ENCODE assay signal across 35 cellular contexts in genomic region chr19:40472516-40472915, GRCh38. TPM values are rescaled to one million over a fixed set of nuclear protein-coding genes. Genes with fewer than 3 reads are reported as not detected.
DNase-seq lines count a peak whose midpoint lies in the region; ATAC-seq, FAIRE-seq and TF ChIP-seq lines count a peak whose summit lies in the region.
"Had no signal": no experiment of that assay in that cellular context is flagged by ENCODE, and none has a peak within 500 bp of the region (broad histone marks: within the 10 kb centered on the region; RNA-seq: fewer than 3 reads in every experiment).

No MANE protein-coding gene starts in this region.

- H2BK120ac ChIP-seq in H1 (replicated peaks; ENCODE audit: low read depth, low read length) = no peak overlapping the region
- no peak overlapping the region for H2BK120ac ChIP-seq in neuronal stem cell (ENCODE audit: low read depth, low read length)

- intact Hi-C loops in Right ventricle myocardium superior (cut with DNase I) = no loop called here
- intact Hi-C loops in heart left ventricle (cut with DNase I) = no loop called here

- H3K79me2 ChIP-seq in H1 (ENCODE audit: control insufficient read depth in 1 of 2, insufficient read depth in 2 of 2, low read length in 2 of 2) = no peaks in the 10 kb centered on the region

- H3K14ac ChIP-seq in H1 (ENCODE audit: insufficient read length) = no peak overlapping the region
- no peak overlapping the region for H3K14ac ChIP-seq in neuronal stem cell (ENCODE audit: low read length)

- H3K4me1 ChIP-seq in heart left ventricle (peaks cover 0 to 5% (median 0%) of the 10 kb centered on the region in 12 donors), H1 (replicated peaks in 1 of 4; ENCODE audit: control insufficient read depth in 3 of 4, insufficient read depth in 4 of 4, low read length in 3 of 4) (no peaks in the 10 kb centered on the region), neuronal stem cell (ENCODE audit: control insufficient read depth in 2 of 2, insufficient read depth in 1 of 2, low read depth in 1 of 2, low read length in 2 of 2) (no peaks in the 10 kb centered on the region)
- H3K4me1 ChIP-seq: A549, BE2C, BLaER1, Caco-2 had no signal

- H3K4me3 ChIP-seq in heart left ventricle (no peak overlapping the region), H7 (ENCODE audit: insufficient read depth, low read depth, low read length) (no peak overlapping the region), H1 (ENCODE audit: extremely low read depth in 1 of 4, insufficient read depth in 2 of 4, low read depth in 3 of 4, low read length in 4 of 4) (no peak overlapping the region), neuronal stem cell (ENCODE audit: low read length in 2 of 2) (no peak overlapping the region)
- H3K4me3 ChIP-seq: A549; BLaER1; BLaER1 treated with 17β-estradiol and CSF1 and Interleukin-3, amounts not matched to agents 10 nM and 100 nM had no signal

- H2BK20ac ChIP-seq in H1 (ENCODE audit: low read length) = no peak overlapping the region

- H4K8ac ChIP-seq in H1 (ENCODE audit: extremely low read depth, insufficient read depth, low read length) (peak overlapping the region; percentile 80; the same call in 1 of the 2 replicates), neuronal stem cell (ENCODE audit: low read depth, low read length) (no peak overlapping the region)

- DNase-seq in Right ventricle myocardium superior (peak; percentile 14), heart left ventricle (no peak), H7 (peak; percentile 26), H1 (ENCODE audit: low read depth in 1 of 2, low spot score in 2 of 2) (no peak), neuronal stem cell (ENCODE audit: low spot score) (no peak), C1 segment of cervical spinal cord (lab: John Stamatoyannopoulos, UW) (no peak), NCI-H2196 (lab: John Stamatoyannopoulos, UW; ENCODE audit: unreplicated experiment) (no peak), hypothalamus (lab: John Stamatoyannopoulos, UW) (no peak)
- DNase-seq: 8988T; ACHN; AML-193; BE2C; Caco-2; Calu3; CD4-positive, alpha-beta memory T cell; CD4-positive, alpha-beta T cell; CD4-positive, CD25-positive, alpha-beta regulatory T cell; CD8-positive, alpha-beta memory T cell; CD8-positive, alpha-beta T cell; COR-L47; DMS 273 treated with DMSO at 0.1 percent for 48 hours; DMS153; DMS53; DMS79; DMS79 treated with DMSO at 0.1 percent for 48 hours; DND-41; EL had no signal

- H3K4ac ChIP-seq in H1 (replicated peaks; ENCODE audit: insufficient read length, low read depth, low read length) (no peak overlapping the region), neuronal stem cell (ENCODE audit: low read length) (no peak overlapping the region)

- no peak for FAIRE-seq in H1 (lab: Jason Lieb, UNC)
- FAIRE-seq: A204.1, A549, D721Med had no signal

- H3K56ac ChIP-seq in H1 (replicated peaks; ENCODE audit: insufficient read length, low read depth, low read length) = no peak overlapping the region

- H3K36me3 ChIP-seq in heart left ventricle = no peaks in the 10 kb centered on the region
- H3K36me3 ChIP-seq in H7 (replicated peaks; ENCODE audit: control insufficient read depth, insufficient read depth, low read length) = no peaks in the 10 kb centered on the region
- H3K36me3 ChIP-seq in H1 (ENCODE audit: control insufficient read depth in 2 of 4, insufficient read depth in 4 of 4, low read length in 3 of 4) = no peaks in the 10 kb centered on the region
- no peaks in the 10 kb centered on the region for H3K36me3 ChIP-seq in neuronal stem cell (replicated peaks in 1 of 2; ENCODE audit: control insufficient read depth in 2 of 2, insufficient read depth in 2 of 2, low read length in 2 of 2)
- H3K36me3 ChIP-seq: BE2C; BLaER1; BLaER1 treated with 17β-estradiol and CSF1 and Interleukin-3, amounts not matched to agents 10 nM and 100 nM had no signal

- H3K18ac ChIP-seq in H1 (ENCODE audit: extremely low read depth, low read length) (no peak overlapping the region), neuronal stem cell (ENCODE audit: low read length) (no peak overlapping the region)

- no peak overlapping the region for H2BK5ac ChIP-seq in H1 (ENCODE audit: low read depth, low read length)
- H2BK5ac ChIP-seq in neuronal stem cell (ENCODE audit: low read length) = no peak overlapping the region

- H2BK12ac ChIP-seq in H1 (ENCODE audit: low read depth, low read length) (no peak overlapping the region), neuronal stem cell (ENCODE audit: low read length) (peak overlapping the region; percentile 58)

- H3K79me1 ChIP-seq in H1 (ENCODE audit: low read depth, low read length) (no peaks in the 10 kb centered on the region), neuronal stem cell (ENCODE audit: low read depth, low read length) (no peaks in the 10 kb centered on the region)

- H4K20me1 ChIP-seq in H1 (replicated peaks in 1 of 2; ENCODE audit: control insufficient read depth in 1 of 2, insufficient read depth in 2 of 2, low read length in 2 of 2) = no peaks in the 10 kb centered on the region
- H4K20me1 ChIP-seq: BLaER1; BLaER1 treated with 17β-estradiol and CSF1 and Interleukin-3, amounts not matched to agents 10 nM and 100 nM had no signal

- CTCF ChIA-PET in H1 (lab: Charles Lee; ENCODE audit: partially characterized antibody) = no interaction called here

- no peak for TF ChIP-seq CTCF in heart left ventricle (IDR thresholded peaks at IDR 0.05)
- no peak for TF ChIP-seq CTCF in H1 (IDR thresholded peaks at IDR 0.05; ENCODE audit: control extremely low read depth in 1 of 3, insufficient read depth in 1 of 3, low read depth in 1 of 3, low read length in 3 of 3)

- H2AK5ac ChIP-seq in H1 (ENCODE audit: low read depth, low read length) (no peak overlapping the region), neuronal stem cell (ENCODE audit: low read depth, low read length) (no peak overlapping the region)

- no peaks in the 10 kb centered on the region for H3K9me3 ChIP-seq in heart left ventricle
- no peaks in the 10 kb centered on the region for H3K9me3 ChIP-seq in H1 (ENCODE audit: insufficient read depth in 2 of 2, low read depth in 1 of 2, low read length in 1 of 2)
- H3K9me3 ChIP-seq in neuronal stem cell (replicated peaks in 1 of 2; ENCODE audit: control insufficient read depth in 2 of 2, insufficient read depth in 1 of 2, low read depth in 1 of 2, low read length in 2 of 2) = no peaks in the 10 kb centered on the region
- H3K9me3 ChIP-seq: A549; BE2C; BLaER1; BLaER1 treated with 17β-estradiol and CSF1 and Interleukin-3, amounts not matched to agents 10 nM and 100 nM; Caco-2 had no signal

- no peak for TF ChIP-seq EP300 in H1 (IDR thresholded peaks at IDR 0.05; ENCODE audit: borderline replicate concordance in 1 of 2, low read depth in 2 of 2, low read length in 2 of 2)

- no peak for ATAC-seq in Right ventricle myocardium superior (ENCODE audit: poor library complexity)
- ATAC-seq in heart left ventricle = no peak
- ATAC-seq: CD8-positive, alpha-beta T cell had no signal

- no peak overlapping the region for H4K91ac ChIP-seq in H1 (replicated peaks; ENCODE audit: insufficient read length, low read length)
- H4K91ac ChIP-seq in neuronal stem cell (ENCODE audit: low read depth, low read length, poor library complexity) = no peak overlapping the region

- WGBS in heart left ventricle, 4 donors = 88 to 96% (median 94%) methylated on average over 13 of the region's 13 CpGs
- WGBS in H1 (ENCODE audit: extremely low coverage in 1 of 2, insufficient coverage in 1 of 2, insufficient read length in 1 of 2, insufficient replicate concordance in 2 of 2, low coverage in 1 of 2, low lambda C conversion rate in 2 of 2, missing lambda C conversion rate in 1 of 2), 2 experiments = 98% methylated on average over 6 of the region's 13 CpGs; no CpG with 5 or more reads in 1 of the 2 experiments
- WGBS in neuronal stem cell (ENCODE audit: extremely low coverage in 2 of 2, insufficient read length in 2 of 2, insufficient replicate concordance in 1 of 2), 2 donors = no CpG with 5 or more reads among the region's 13 CpGs

- peaks cover 0 to 3% (median 0%) of the 10 kb centered on the region in 9 donors for H3K27me3 ChIP-seq in heart left ventricle
- peaks cover 12% of the 10 kb centered on the region for H3K27me3 ChIP-seq in H7 (ENCODE audit: control insufficient read depth, insufficient read depth, low read length)
- H3K27me3 ChIP-seq in H1 (replicated peaks in 1 of 4; ENCODE audit: control insufficient read depth in 3 of 4, extremely low read depth in 1 of 4, insufficient read depth in 3 of 4, low read length in 3 of 4) = peaks cover 3 to 13% (median 7%) of the 10 kb centered on the region in 4 experiments
- H3K27me3 ChIP-seq in neuronal stem cell (ENCODE audit: control insufficient read depth in 3 of 3, insufficient read depth in 3 of 3, low read depth in 1 of 3, low read length in 3 of 3) = peaks cover 2 to 20% (median 12%) of the 10 kb centered on the region in 3 experiments
- H3K27me3 ChIP-seq: BLaER1 had no signal

- no peak for TF ChIP-seq RAD21 in H1 (IDR thresholded peaks at IDR 0.05 in 1 of 2, conservative IDR thresholded peaks at IDR 0.05 in 1 of 2; ENCODE audit: low read depth in 2 of 2, low read length in 2 of 2)

- POLR2A ChIA-PET in H1 (lab: Charles Lee; ENCODE audit: partially characterized antibody) = no interaction called here

- H3K4me2 ChIP-seq in H1 (ENCODE audit: insufficient read depth in 1 of 2, low read depth in 2 of 2, low read length in 2 of 2) = no peak overlapping the region
- no peak overlapping the region for H3K4me2 ChIP-seq in neuronal stem cell (ENCODE audit: insufficient read depth, low read length, poor library complexity, severe bottlenecking)
- H3K4me2 ChIP-seq: A549; BLaER1; BLaER1 treated with 17β-estradiol and CSF1 and Interleukin-3, amounts not matched to agents 10 nM and 100 nM had no signal

- no peaks in the 10 kb centered on the region for H3K23me2 ChIP-seq in H1 (ENCODE audit: low read depth, low read length)

- H3K9ac ChIP-seq in H1 (replicated peaks in 1 of 4; ENCODE audit: extremely low read depth in 1 of 4, low read depth in 3 of 4, low read length in 3 of 4) (no peak overlapping the region), neuronal stem cell (ENCODE audit: low read depth, low read length, poor library complexity) (peak overlapping the region; percentile 44)
- H3K9ac ChIP-seq: BLaER1; BLaER1 treated with 17β-estradiol and CSF1 and Interleukin-3, amounts not matched to agents 10 nM and 100 nM had no signal

- H2AFZ ChIP-seq in H1 (ENCODE audit: low read length) (no peak overlapping the region; the same call in 1 of the 2 replicates), neuronal stem cell (ENCODE audit: low read length) (no peak overlapping the region)

- H3K23ac ChIP-seq in H1 (ENCODE audit: insufficient read length) (no peak overlapping the region), neuronal stem cell (ENCODE audit: low read depth, low read length, poor library complexity) (no peak overlapping the region)

- H4K5ac ChIP-seq in H1 (ENCODE audit: insufficient read length, low read depth, low read length) = no peak overlapping the region

- no peak overlapping the region for H2BK15ac ChIP-seq in H1 (ENCODE audit: low read length)
- no peak overlapping the region for H2BK15ac ChIP-seq in neuronal stem cell (ENCODE audit: low read length)

- no peak for TF ChIP-seq POLR2A in heart left ventricle (IDR thresholded peaks at IDR 0.05)
- no peak for TF ChIP-seq POLR2A in H1 (IDR thresholded peaks at IDR 0.05; ENCODE audit: control extremely low read depth in 1 of 2, low read depth in 2 of 2, low read length in 2 of 2)

- H3K27ac ChIP-seq in heart left ventricle (no peak overlapping the region), H1 (ENCODE audit: low read depth, low read length) (no peak overlapping the region), neuronal stem cell (replicated peaks; ENCODE audit: low read length) (no peak overlapping the region)
- H3K27ac ChIP-seq: 22Rv1; A549; BLaER1; BLaER1 treated with 17β-estradiol and CSF1 and Interleukin-3, amounts not matched to agents 10 nM and 100 nM; C4-2B had no signal

RNA-seq across cellular contexts. Expression of gene SPTBN4, which starts 5.7 kb away (rescaled TPM):
- total RNA-seq in Right ventricle myocardium superior (4.5 TPM), heart left ventricle (1 to 10 TPM; 1.9 to 8.7 (median 4.2) TPM)
- polyA plus RNA-seq in heart left ventricle (1 to 10 TPM; 2.3 to 5.4 TPM), H1 (2011; rRNA removed) (3.0 and 4.7 TPM in 2 replicates)
- 0.78 and 1.1 TPM in 2 replicates for total RNA-seq in H7 (2014; rRNA removed; shearing (Covaris generic))
- 1.9 and 3.4 TPM in 2 replicates for total RNA-seq in H1 (2021; fragmentation: NEBNext Ultra II Directional; extraction: Animal tissue kit (Norgen Biotek cat#: 25700))
- 5.7 TPM for polyA plus RNA-seq in H1 (2011; cell fraction: cytosol; rRNA removed)
- polyA plus RNA-seq in H1 (2011; cell fraction: nucleus; rRNA removed) = 6.7 TPM
- polyA plus RNA-seq in H1 (2012, experiment 1 of 2) = 3.3 to 7.4 TPM (median 5.5 TPM) in 4 replicates
- 2.0 TPM for polyA plus RNA-seq in H1 (2012, experiment 2 of 2)
- 2.4 TPM for polyA plus RNA-seq in H1 (2013, experiment 1 of 2)
- 1.8 TPM for polyA plus RNA-seq in H1 (2013, experiment 2 of 2)
- 1.3 and 2.0 TPM in 2 replicates for polyA minus RNA-seq in H1 (2011; rRNA and poly(A)+ RNA removed)
- polyA minus RNA-seq in H1 (2011; cell fraction: cytosol; rRNA and poly(A)+ RNA removed) = 1.8 TPM
- polyA minus RNA-seq in H1 (2011; cell fraction: nucleus; rRNA and poly(A)+ RNA removed) = 1.6 TPM
- 1.4 TPM for polyA plus RNA-seq in neuronal stem cell (2013, experiment 1 of 2)
- 2.0 TPM for polyA plus RNA-seq in neuronal stem cell (2013, experiment 2 of 2)
- total RNA-seq: CD4-positive, CD25-positive, alpha-beta regulatory T cell had no signal
- polyA plus RNA-seq: CD14-positive monocyte; CD4-positive, CD25-positive, alpha-beta regulatory T cell; CD8-positive, alpha-beta memory T cell had no signal

RNA-seq across cellular contexts. Expression of gene BLVRB, which starts 7.0 kb away (rescaled TPM):
- total RNA-seq in Right ventricle myocardium superior = 117 TPM
- total RNA-seq in heart left ventricle = 100 to 1,000 TPM in 5 of 9 donors, 10 to 100 TPM in 4; 76.3 to 330 (median 100) TPM
- 100 to 1,000 TPM; 115 to 164 TPM for polyA plus RNA-seq in heart left ventricle
- total RNA-seq in H7 (2014; rRNA removed; shearing (Covaris generic)) = 43.6 and 53.8 TPM in 2 replicates
- total RNA-seq in H1 (2021; fragmentation: NEBNext Ultra II Directional; extraction: Animal tissue kit (Norgen Biotek cat#: 25700)) = 28.7 and 32.3 TPM in 2 replicates
- polyA plus RNA-seq in H1 (2011; rRNA removed) = 182 and 196 TPM in 2 replicates
- 134 TPM for polyA plus RNA-seq in H1 (2011; cell fraction: cytosol; rRNA removed)
- polyA plus RNA-seq in H1 (2011; cell fraction: nucleus; rRNA removed) = 82.5 TPM
- polyA plus RNA-seq in H1 (2012, experiment 1 of 2) = 36.4 to 73.2 TPM (median 66.2 TPM) in 4 replicates
- polyA plus RNA-seq in H1 (2012, experiment 2 of 2) = 60.9 TPM
- 43.5 TPM for polyA plus RNA-seq in H1 (2013, experiment 1 of 2)
- polyA plus RNA-seq in H1 (2013, experiment 2 of 2) = 41.3 TPM
- 37.7 and 38.8 TPM in 2 replicates for polyA minus RNA-seq in H1 (2011; rRNA and poly(A)+ RNA removed)
- polyA minus RNA-seq in H1 (2011; cell fraction: cytosol; rRNA and poly(A)+ RNA removed) = 41.1 TPM
- 29.0 TPM for polyA minus RNA-seq in H1 (2011; cell fraction: nucleus; rRNA and poly(A)+ RNA removed)
- polyA plus RNA-seq in neuronal stem cell (2013, experiment 1 of 2) = 25.7 TPM
- polyA plus RNA-seq in neuronal stem cell (2013, experiment 2 of 2) = 25.5 TPM

RNA-seq across cellular contexts. Expression of gene SERTAD3, which starts 28.4 kb away (rescaled TPM):
- total RNA-seq in Right ventricle myocardium superior (22.7 TPM), heart left ventricle (10 to 100 TPM; 17.6 to 38.7 (median 26.0) TPM)
- polyA plus RNA-seq in heart left ventricle (10 to 100 TPM; 23.2 to 36.9 TPM), H1 (2011; rRNA removed) (15.1 and 23.5 TPM in 2 replicates)
- total RNA-seq in H7 (2014; rRNA removed; shearing (Covaris generic)) = 26.0 and 29.9 TPM in 2 replicates
- total RNA-seq in H1 (2021; fragmentation: NEBNext Ultra II Directional; extraction: Animal tissue kit (Norgen Biotek cat#: 25700)) = 32.1 and 33.4 TPM in 2 replicates
- polyA plus RNA-seq in H1 (2011; cell fraction: cytosol; rRNA removed) = 14.4 TPM
- polyA plus RNA-seq in H1 (2011; cell fraction: nucleus; rRNA removed) = 17.5 TPM
- 19.0 to 27.4 TPM (median 21.0 TPM) in 4 replicates for polyA plus RNA-seq in H1 (2012, experiment 1 of 2)
- 29.2 TPM for polyA plus RNA-seq in H1 (2012, experiment 2 of 2)
- polyA plus RNA-seq in H1 (2013, experiment 1 of 2) = 11.0 TPM
- polyA plus RNA-seq in H1 (2013, experiment 2 of 2) = 10.4 TPM
- polyA minus RNA-seq in H1 (2011; rRNA and poly(A)+ RNA removed) = 18.8 and 25.3 TPM in 2 replicates
- polyA minus RNA-seq in H1 (2011; cell fraction: cytosol; rRNA and poly(A)+ RNA removed) = 34.3 TPM
- 11.6 TPM for polyA minus RNA-seq in H1 (2011; cell fraction: nucleus; rRNA and poly(A)+ RNA removed)
- 13.1 TPM for polyA plus RNA-seq in neuronal stem cell (2013, experiment 1 of 2)
- 13.1 TPM for polyA plus RNA-seq in neuronal stem cell (2013, experiment 2 of 2)

RNA-seq across cellular contexts. Expression of gene SERTAD1, which starts 46.7 kb away (rescaled TPM):
- 10.9 TPM for total RNA-seq in Right ventricle myocardium superior
- 10 to 100 TPM in 6 of 9 donors, 1 to 10 TPM in 3; 7.6 to 28.0 (median 11.5) TPM for total RNA-seq in heart left ventricle
- 10 to 100 TPM; 10.2 to 40.2 TPM for polyA plus RNA-seq in heart left ventricle
- 3.7 and 4.4 TPM in 2 replicates for total RNA-seq in H7 (2014; rRNA removed; shearing (Covaris generic))
- 4.9 and 5.4 TPM in 2 replicates for total RNA-seq in H1 (2021; fragmentation: NEBNext Ultra II Directional; extraction: Animal tissue kit (Norgen Biotek cat#: 25700))
- 6.6 and 8.0 TPM in 2 replicates for polyA plus RNA-seq in H1 (2011; rRNA removed)
- 5.9 TPM for polyA plus RNA-seq in H1 (2011; cell fraction: cytosol; rRNA removed)
- 5.4 TPM for polyA plus RNA-seq in H1 (2011; cell fraction: nucleus; rRNA removed)
- 3.8 to 5.5 TPM (median 4.9 TPM) in 4 replicates for polyA plus RNA-seq in H1 (2012, experiment 1 of 2)
- polyA plus RNA-seq in H1 (2012, experiment 2 of 2) = 6.4 TPM
- polyA plus RNA-seq in H1 (2013, experiment 1 of 2) = 3.4 TPM
- 3.1 TPM for polyA plus RNA-seq in H1 (2013, experiment 2 of 2)
- 1.3 and 2.1 TPM in 2 replicates for polyA minus RNA-seq in H1 (2011; rRNA and poly(A)+ RNA removed)
- polyA minus RNA-seq in H1 (2011; cell fraction: cytosol; rRNA and poly(A)+ RNA removed) = 2.4 TPM
- polyA minus RNA-seq in H1 (2011; cell fraction: nucleus; rRNA and poly(A)+ RNA removed) = 2.6 TPM
- 2.7 TPM for polyA plus RNA-seq in neuronal stem cell (2013, experiment 1 of 2)
- 2.7 TPM for polyA plus RNA-seq in neuronal stem cell (2013, experiment 2 of 2)

RNA-seq across cellular contexts. Expression of gene PRX, which starts 59.3 kb away (rescaled TPM):
- total RNA-seq in Right ventricle myocardium superior (3.8 TPM), heart left ventricle (1 to 10 TPM; 2.5 to 4.6 (median 3.1) TPM)
- polyA plus RNA-seq in heart left ventricle (1 to 10 TPM; 2.9 to 4.3 TPM), H1 (2011; rRNA removed) (2.8 and 3.8 TPM in 2 replicates)
- total RNA-seq in H7 (2014; rRNA removed; shearing (Covaris generic)) = 5.0 and 10.7 TPM in 2 replicates
- 5.8 and 6.0 TPM in 2 replicates for total RNA-seq in H1 (2021; fragmentation: NEBNext Ultra II Directional; extraction: Animal tissue kit (Norgen Biotek cat#: 25700))
- 5.0 TPM for polyA plus RNA-seq in H1 (2011; cell fraction: cytosol; rRNA removed)
- polyA plus RNA-seq in H1 (2011; cell fraction: nucleus; rRNA removed) = 5.2 TPM
- polyA plus RNA-seq in H1 (2012, experiment 1 of 2) = 5.4 to 9.9 TPM (median 8.0 TPM) in 4 replicates
- polyA plus RNA-seq in H1 (2012, experiment 2 of 2) = 4.6 TPM
- polyA plus RNA-seq in H1 (2013, experiment 1 of 2) = 2.8 TPM
- polyA plus RNA-seq in H1 (2013, experiment 2 of 2) = 2.9 TPM
- polyA minus RNA-seq in H1 (2011; rRNA and poly(A)+ RNA removed) = 1.9 and 2.1 TPM in 2 replicates
- polyA minus RNA-seq in H1 (2011; cell fraction: cytosol; rRNA and poly(A)+ RNA removed) = 1.7 TPM
- 4.2 TPM for polyA minus RNA-seq in H1 (2011; cell fraction: nucleus; rRNA and poly(A)+ RNA removed)
- polyA plus RNA-seq in neuronal stem cell (2013, experiment 1 of 2) = 1.9 TPM
- polyA plus RNA-seq in neuronal stem cell (2013, experiment 2 of 2) = 1.9 TPM

Comparison
In these comparisons a context has a peak if more than half of its experiments do, and no peak if none do; other contexts are left out.
1. DNase-seq: peak in Right ventricle myocardium superior (single experiment) and H7 (single experiment); none in heart left ventricle (0 of 5), H1 (0 of 2), neuronal stem cell (single experiment), C1 segment of cervical spinal cord (0 of 14), NCI-H2196 (single experiment) and hypothalamus (0 of 51).